ENCODE assay signal across 8 cellular contexts in genomic region chr2:55227437-55228223, GRCh38. TPM values are rescaled to one million over a fixed set of nuclear protein-coding genes. Genes with fewer than 3 reads are reported as not detected.
DNase-seq lines count a peak whose midpoint lies in the region; ATAC-seq and TF ChIP-seq lines count a peak whose summit lies in the region.
"Not testable (repeated sequence)": the region's sequence is repeated elsewhere in the genome, so short reads cannot be mapped to it uniquely, and the experiment has no call there.

No MANE protein-coding gene starts in this region.

- not testable (repeated sequence) for TF ChIP-seq POLR2A in Peyer's patch (IDR thresholded peaks at IDR 0.05)

- not testable (repeated sequence) for H2AFZ ChIP-seq in Karpas-422 (ENCODE audit: low read length)

- H3K4me2 ChIP-seq in Karpas-422 (ENCODE audit: low read depth, low read length, poor library complexity, severe bottlenecking) = peak overlapping the region; percentile 17

- H3K9me2 ChIP-seq in Karpas-422 (replicated peaks; ENCODE audit: insufficient read depth, low read length) = not testable (repeated sequence)

- not testable (repeated sequence) for H3K27ac ChIP-seq in Karpas-422 (ENCODE audit: low read length)
- H3K27ac ChIP-seq in Peyer's patch = peak overlapping the region; percentile 45 to 66 (median 57)

- peaks cover 27% of the 10 kb centered on the region for H3K4me1 ChIP-seq in Karpas-422 (ENCODE audit: low read length)
- H3K4me1 ChIP-seq in Peyer's patch = not testable (repeated sequence)

- H3K27ac Mint-ChIP-seq in activated CD4-positive, alpha-beta T cell treated with anti-CD3 and anti-CD28 coated beads, Interleukin-2, amount 10 ng/mL, durations not matched to agents 7 days and 5 days = peak overlapping the region; percentile 83
- peak overlapping the region; percentile 36 for H3K27ac Mint-ChIP-seq in activated naive CD8-positive, alpha-beta T cell treated with anti-CD3 and anti-CD28 coated beads, Interleukin-2, amount 50 U/mL, for 24 hours
- peak overlapping the region in 5 of 6 donors; percentile 15 to 84 (median 53) for H3K27ac Mint-ChIP-seq in naive B cell
- peak overlapping the region; percentile 16 to 57 for H3K27ac Mint-ChIP-seq in stimulated activated naive CD8-positive, alpha-beta T cell treated with anti-CD3 and anti-CD28 coated beads, Interleukin-15, amount 100 ng/mL, for 72 hours

- not testable (repeated sequence) for H4K20me1 ChIP-seq in Karpas-422 (ENCODE audit: insufficient read depth, low read depth, low read length)

- H3K27me3 Mint-ChIP-seq in activated CD4-positive, alpha-beta T cell treated with anti-CD3 and anti-CD28 coated beads, Interleukin-2, amount 10 ng/mL, durations not matched to agents 7 days and 5 days; activated naive CD8-positive, alpha-beta T cell treated with anti-CD3 and anti-CD28 coated beads, Interleukin-2, amount 50 U/mL, for 24 hours; naive B cell; stimulated activated naive CD8-positive, alpha-beta T cell treated with anti-CD3 and anti-CD28 coated beads, Interleukin-15, amount 100 ng/mL, for 72 hours: not testable (repeated sequence)

- H3K4me3 Mint-ChIP-seq in activated CD4-positive, alpha-beta T cell treated with anti-CD3 and anti-CD28 coated beads, Interleukin-2, amount 10 ng/mL, durations not matched to agents 7 days and 5 days = peak overlapping the region; percentile 47
- H3K4me3 Mint-ChIP-seq in activated naive CD8-positive, alpha-beta T cell treated with anti-CD3 and anti-CD28 coated beads, Interleukin-2, amount 50 U/mL, for 24 hours = peak overlapping the region; percentile 1
- H3K4me3 Mint-ChIP-seq in naive B cell = peak overlapping the region; percentile 2 to 91 (median 57)
- peak overlapping the region; percentile 32 to 39 for H3K4me3 Mint-ChIP-seq in stimulated activated naive CD8-positive, alpha-beta T cell treated with anti-CD3 and anti-CD28 coated beads, Interleukin-15, amount 100 ng/mL, for 72 hours

- not testable (repeated sequence) for H3K27me3 ChIP-seq in Karpas-422 (ENCODE audit: low read length); Peyer's patch

- H3K9ac ChIP-seq in Karpas-422 (ENCODE audit: low read length) = not testable (repeated sequence)

- CTCF ChIA-PET in activated CD4-positive, alpha-beta T cell treated with anti-CD3 and anti-CD28 coated beads, Interleukin-2, amount 10 ng/mL, durations not matched to agents 7 days and 5 days (lab: Charles Lee) = not testable (repeated sequence)

- H3K36me3 ChIP-seq in Karpas-422 (ENCODE audit: insufficient read depth, low read length); Peyer's patch: not testable (repeated sequence)

- POLR2A ChIA-PET in activated CD4-positive, alpha-beta T cell treated with anti-CD3 and anti-CD28 coated beads, Interleukin-2, amount 10 ng/mL, durations not matched to agents 7 days and 5 days (lab: Charles Lee) = not testable (repeated sequence)

- not testable (repeated sequence) for ATAC-seq in activated naive CD8-positive, alpha-beta T cell treated with anti-CD3 and anti-CD28 coated beads, Interleukin-2, amount 50 U/mL, for 24 hours; naive B cell (ENCODE audit: low read depth in 2 of 2); stimulated activated naive CD8-positive, alpha-beta T cell treated with anti-CD3 and anti-CD28 coated beads, Interleukin-15, amount 100 ng/mL, for 72 hours

- not testable (repeated sequence) for H3K9me3 Mint-ChIP-seq in activated CD4-positive, alpha-beta T cell treated with anti-CD3 and anti-CD28 coated beads, Interleukin-2, amount 10 ng/mL, durations not matched to agents 7 days and 5 days; activated naive CD8-positive, alpha-beta T cell treated with anti-CD3 and anti-CD28 coated beads, Interleukin-2, amount 50 U/mL, for 24 hours; naive B cell; stimulated activated naive CD8-positive, alpha-beta T cell treated with anti-CD3 and anti-CD28 coated beads, Interleukin-15, amount 100 ng/mL, for 72 hours

- DNase-seq in CD1c-positive myeloid dendritic cell (ENCODE audit: extremely low spot score) (peak; percentile 71), fibroblast of pulmonary artery (ENCODE audit: low read depth) (peak; percentile 44)
- DNase-seq in Karpas-422; Peyer's patch; activated CD4-positive, alpha-beta T cell treated with anti-CD3 and anti-CD28 coated beads, Interleukin-2, amount 10 ng/mL, durations not matched to agents 7 days and 5 days; activated naive CD8-positive, alpha-beta T cell treated with anti-CD3 and anti-CD28 coated beads, Interleukin-2, amount 50 U/mL, for 24 hours; naive B cell; stimulated activated naive CD8-positive, alpha-beta T cell treated with anti-CD3 and anti-CD28 coated beads, Interleukin-15, amount 100 ng/mL, for 72 hours: not testable (repeated sequence)

- peaks cover 41% of the 10 kb centered on the region for H3K4me1 Mint-ChIP-seq in activated CD4-positive, alpha-beta T cell treated with anti-CD3 and anti-CD28 coated beads, Interleukin-2, amount 10 ng/mL, durations not matched to agents 7 days and 5 days
- H3K4me1 Mint-ChIP-seq in activated naive CD8-positive, alpha-beta T cell treated with anti-CD3 and anti-CD28 coated beads, Interleukin-2, amount 50 U/mL, for 24 hours = peaks cover 42% of the 10 kb centered on the region
- peaks cover 34 to 62% (median 42%) of the 10 kb centered on the region in 3 donors for H3K4me1 Mint-ChIP-seq in naive B cell
- H3K4me1 Mint-ChIP-seq in stimulated activated naive CD8-positive, alpha-beta T cell treated with anti-CD3 and anti-CD28 coated beads, Interleukin-15, amount 100 ng/mL, for 72 hours = peaks cover 48% of the 10 kb centered on the region

- not testable (repeated sequence) for TF ChIP-seq CTCF in Peyer's patch (IDR thresholded peaks at IDR 0.05); fibroblast of pulmonary artery (IDR thresholded peaks at IDR 0.05; ENCODE audit: low read length, missing control alignments)

- peaks cover 23% of the 10 kb centered on the region for H3K36me3 Mint-ChIP-seq in activated CD4-positive, alpha-beta T cell treated with anti-CD3 and anti-CD28 coated beads, Interleukin-2, amount 10 ng/mL, durations not matched to agents 7 days and 5 days (ENCODE audit: low read depth)
- H3K36me3 Mint-ChIP-seq in activated naive CD8-positive, alpha-beta T cell treated with anti-CD3 and anti-CD28 coated beads, Interleukin-2, amount 50 U/mL, for 24 hours (ENCODE audit: low read depth) = peaks cover 22% of the 10 kb centered on the region
- not testable (repeated sequence) for H3K36me3 Mint-ChIP-seq in naive B cell

- H3K79me2 ChIP-seq in Karpas-422 (ENCODE audit: low read length) = peaks cover 51% of the 10 kb centered on the region

- H3K9me3 ChIP-seq in Karpas-422 (ENCODE audit: low read length); Peyer's patch: not testable (repeated sequence)

- not testable (repeated sequence) for H3K4me3 ChIP-seq in Karpas-422 (ENCODE audit: low read length); fibroblast of pulmonary artery (replicated peaks; ENCODE audit: low read depth, low read length)
- peak overlapping the region in 1 of 4 donors; percentile 15 for H3K4me3 ChIP-seq in Peyer's patch

RNA-seq across cellular contexts. Expression of gene CLHC1, which starts 4.5 kb away (rescaled TPM):
- 12.1 and 17.9 TPM in 2 replicates for total RNA-seq in Karpas-422 (2014; rRNA removed; shearing (Covaris generic); ENCODE audit: low replicate concordance)
- total RNA-seq in Peyer's patch = 10 to 100 TPM in 1 of 4 donors, 1 to 10 TPM in 3; 1.9 to 15.3 (median 8.1) TPM
- 10 to 100 TPM in 1 of 2 experiments, 1 to 10 TPM in 1; 9.6 to 11.2 TPM for total RNA-seq in activated CD4-positive, alpha-beta T cell treated with anti-CD3 and anti-CD28 coated beads, Interleukin-2, amount 10 ng/mL, durations not matched to agents 7 days and 5 days
- polyA plus RNA-seq in naive B cell (ENCODE audit: low read depth in 6 of 6) = 1 to 10 TPM in 4 of 6 donors, under 1 TPM in 1, not detected in 1; 0.90 to 3.5 (median 1.6) TPM

RNA-seq across cellular contexts. Expression of gene RPS27A, which starts 4.9 kb away (rescaled TPM):
- total RNA-seq in Karpas-422 (2014; rRNA removed; shearing (Covaris generic); ENCODE audit: low replicate concordance) = 1,457 and 2,669 TPM in 2 replicates
- total RNA-seq in Peyer's patch = 1,000 to 10,000 TPM in 1 of 4 donors, 100 to 1,000 TPM in 3; 314 to 1,603 (median 586) TPM
- total RNA-seq in activated CD4-positive, alpha-beta T cell treated with anti-CD3 and anti-CD28 coated beads, Interleukin-2, amount 10 ng/mL, durations not matched to agents 7 days and 5 days = 100 to 1,000 TPM; 788 to 945 TPM
- 1,000 to 10,000 TPM; 1,837 to 3,584 (median 3,029) TPM for polyA plus RNA-seq in naive B cell (ENCODE audit: low read depth in 6 of 6)

RNA-seq across cellular contexts. Expression of gene MTIF2, which starts 41.4 kb away (rescaled TPM):
- total RNA-seq in Karpas-422 (2014; rRNA removed; shearing (Covaris generic); ENCODE audit: low replicate concordance) = 34.7 and 43.2 TPM in 2 replicates
- total RNA-seq in Peyer's patch = 10 to 100 TPM; 31.3 to 46.2 (median 34.6) TPM
- total RNA-seq in activated CD4-positive, alpha-beta T cell treated with anti-CD3 and anti-CD28 coated beads, Interleukin-2, amount 10 ng/mL, durations not matched to agents 7 days and 5 days = 10 to 100 TPM; 21.3 to 22.8 TPM
- polyA plus RNA-seq in naive B cell (ENCODE audit: low read depth in 6 of 6) = 10 to 100 TPM in 5 of 6 donors, 1 to 10 TPM in 1; 7.3 to 23.2 (median 16.5) TPM

Comparison
In these comparisons a context has a peak if more than half of its experiments do, and no peak if none do; other contexts are left out.
1. H3K4me3 Mint-ChIP-seq: peak in every context shown above with its lines; median percentile 57 in naive B cell; 47 in activated CD4-positive, alpha-beta T cell treated with anti-CD3 and anti-CD28 coated beads, Interleukin-2, amount 10 ng/mL, durations not matched to agents 7 days and 5 days; 36 in stimulated activated naive CD8-positive, alpha-beta T cell treated with anti-CD3 and anti-CD28 coated beads, Interleukin-15, amount 100 ng/mL, for 72 hours; 1 in activated naive CD8-positive, alpha-beta T cell treated with anti-CD3 and anti-CD28 coated beads, Interleukin-2, amount 50 U/mL, for 24 hours.